24 cellular contexts compared by ENCODE assay signal in the genomic region with DNA sequence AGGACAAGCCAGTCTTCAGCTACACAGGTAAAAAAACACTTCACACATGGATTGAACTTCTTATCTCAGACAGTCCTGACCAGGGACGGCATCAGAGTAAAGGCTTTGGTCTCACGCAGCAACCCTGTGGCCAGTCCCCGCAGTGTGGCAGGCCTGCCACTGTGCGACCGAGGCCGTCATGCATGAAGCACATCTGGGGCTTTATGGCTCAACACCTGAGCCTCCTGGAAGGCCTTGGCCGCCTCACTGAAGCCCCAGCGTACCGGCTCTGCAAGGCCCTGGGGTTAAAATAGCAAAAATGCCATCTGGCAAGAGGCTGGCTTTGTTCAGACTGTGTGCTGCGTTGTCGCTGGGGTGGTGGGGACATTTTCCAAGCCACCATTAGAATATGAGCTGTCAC.
"Had no signal": no experiment of that assay in that cellular context is flagged by ENCODE, and none has a peak within 500 bp of the region (broad histone marks: within the 10 kb centered on the region; RNA-seq: fewer than 3 reads in every experiment).

No MANE protein-coding gene starts in this region.

- H3K9me3 ChIP-seq: lower lobe of right lung, right lobe of liver, thoracic aorta, upper lobe of left lung, vagina had no signal

- H3K4me1 ChIP-seq: lower lobe of right lung, neural progenitor cell, upper lobe of left lung, vagina had no signal

- H3K4me3 ChIP-seq: coronary artery, lower lobe of right lung, neural progenitor cell, right lobe of liver, thoracic aorta, upper lobe of left lung, vagina had no signal

- H3K4me2 ChIP-seq: neural progenitor cell had no signal

- H3K9ac ChIP-seq: neural progenitor cell had no signal

- H3K36me3 ChIP-seq: neural progenitor cell had no signal

- H3K27ac ChIP-seq: coronary artery, lower lobe of right lung, neural progenitor cell, right lobe of liver, thoracic aorta, upper lobe of left lung, vagina had no signal

- H3K27me3 ChIP-seq: neural progenitor cell, right lobe of liver, upper lobe of left lung, vagina had no signal

- DNase-seq: activated CD4-positive, alpha-beta T cell treated with anti-CD3 and anti-CD28 coated beads for 4 hours; activated CD4-positive, alpha-beta T cell treated with anti-CD3 and anti-CD28 coated beads, Interleukin-2, amount 50 U/mL, for 4 hours; activated naive CD4-positive, alpha-beta T cell; activated T-cell treated with anti-CD3 and anti-CD28 coated beads for 4 hours; activated T-cell treated with anti-CD3 and anti-CD28 coated beads, Interleukin-2, amount 50 U/mL, for 72 hours; cerebellar nuclear complex; effector memory CD8-positive, alpha-beta T cell; foreskin fibroblast; hypothalamus; immature natural killer cell; lower lobe of right lung; mesendoderm; natural killer cell; stimulated activated CD4-positive, alpha-beta T cell treated with anti-CD3 and anti-CD28 coated beads, Interleukin-2, amount 100 ng/mL, for 48 hours; stimulated activated naive CD8-positive, alpha-beta T cell treated with anti-CD3 and anti-CD28 coated beads, Interleukin-15, Interleukin-2, amounts not matched to agents 100 U/mL and 50 U/mL, for 24 hours had no signal

- ATAC-seq: activated naive CD4-positive, alpha-beta T cell treated with anti-CD3 and anti-CD28 coated beads, Interleukin-2, amount 50 U/mL, for 72 hours; activated T-cell treated with anti-CD3 and anti-CD28 coated beads, Interleukin-2, amount 50 U/mL, for 72 hours; effector memory CD8-positive, alpha-beta T cell; esophagus mucosa; left lobe of liver; lower lobe of right lung; natural killer cell; right lobe of liver; stimulated activated naive CD8-positive, alpha-beta T cell treated with anti-CD3 and anti-CD28 coated beads, Interleukin-15, Interleukin-2, amounts not matched to agents 100 U/mL and 50 U/mL, for 24 hours had no signal

- H2AFZ ChIP-seq: neural progenitor cell had no signal
